ENCODE assay signal across 2 cellular contexts in the genomic region with DNA sequence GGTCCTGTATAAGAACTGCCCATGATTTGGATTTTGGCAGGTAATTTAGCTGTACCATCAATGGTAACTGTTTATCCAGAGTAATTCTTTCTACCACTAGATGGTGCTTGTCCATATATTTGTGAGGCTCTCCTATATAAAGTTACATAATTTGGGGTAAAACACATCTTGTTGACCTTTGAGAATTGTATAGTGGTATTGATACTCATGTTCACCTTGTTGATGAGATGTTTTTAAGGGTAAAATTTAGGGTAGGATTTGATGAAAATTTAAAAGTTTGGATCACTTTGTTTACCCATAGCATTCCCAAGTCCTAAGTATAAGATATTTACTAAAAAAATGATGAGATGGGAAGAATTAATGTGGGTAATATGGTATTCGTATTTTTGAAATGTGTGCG.
TF ChIP-seq lines count a peak whose summit lies in the region.

No MANE protein-coding gene starts in this region.

TF ChIP-seq in K562, 482 proteins besides CTCF, POLR2A, EP300 and RAD21 (continued from another document and continues in another):
- TF ChIP-seq, protein P1, sequence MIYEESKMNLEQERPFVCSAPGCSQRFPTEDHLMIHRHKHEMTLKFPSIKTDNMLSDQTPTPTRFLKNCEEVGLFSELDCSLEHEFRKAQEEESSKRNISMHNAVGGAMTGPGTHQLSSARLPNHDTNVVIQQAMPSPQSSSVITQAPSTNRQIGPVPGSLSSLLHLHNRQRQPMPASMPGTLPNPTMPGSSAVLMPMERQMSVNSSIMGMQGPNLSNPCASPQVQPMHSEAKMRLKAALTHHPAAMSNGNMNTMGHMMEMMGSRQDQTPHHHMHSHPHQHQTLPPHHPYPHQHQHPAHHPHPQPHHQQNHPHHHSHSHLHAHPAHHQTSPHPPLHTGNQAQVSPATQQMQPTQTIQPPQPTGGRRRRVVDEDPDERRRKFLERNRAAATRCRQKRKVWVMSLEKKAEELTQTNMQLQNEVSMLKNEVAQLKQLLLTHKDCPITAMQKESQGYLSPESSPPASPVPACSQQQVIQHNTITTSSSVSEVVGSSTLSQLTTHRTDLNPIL (CRISPR knock-in tag; IDR thresholded peaks at IDR 0.05): no peak
- no peak for TF ChIP-seq ZNF75A (CRISPR knock-in tag; IDR thresholded peaks at IDR 0.05)
- 0 out of 4 replicates have a peak, but pooled peaks of 1 of the 2 experiments have one; percentile 11 for TF ChIP-seq RCOR1 (IDR thresholded peaks at IDR 0.05; ENCODE audit: borderline replicate concordance in 1 of 2, low read depth in 2 of 2, low read length in 2 of 2)
- TF ChIP-seq SMAD1 (IDR thresholded peaks at IDR 0.05; ENCODE audit: low read depth, low read length, partially characterized antibody): peak; percentile 80
- TF ChIP-seq ARID1B (IDR thresholded peaks at IDR 0.05): 0 out of 2 replicates have a peak, but pooled peaks have one; percentile 13
- TF ChIP-seq RFX5 (IDR thresholded peaks at IDR 0.05; ENCODE audit: low read depth, low read length): 0 out of 2 replicates have a peak, but pooled peaks have one; percentile 51
- peak; percentile 26; the same call in 1 of the 2 replicates for TF ChIP-seq EP400 (IDR thresholded peaks at IDR 0.05)
- no peak for TF ChIP-seq MYBL2 (IDR thresholded peaks at IDR 0.05; ENCODE audit: low read depth)
- no peak for TF ChIP-seq MYBL2 (CRISPR knock-in tag; IDR thresholded peaks at IDR 0.05; ENCODE audit: borderline replicate concordance)
- TF ChIP-seq EHMT2 (IDR thresholded peaks at IDR 0.05): no peak
- TF ChIP-seq, protein P2, sequence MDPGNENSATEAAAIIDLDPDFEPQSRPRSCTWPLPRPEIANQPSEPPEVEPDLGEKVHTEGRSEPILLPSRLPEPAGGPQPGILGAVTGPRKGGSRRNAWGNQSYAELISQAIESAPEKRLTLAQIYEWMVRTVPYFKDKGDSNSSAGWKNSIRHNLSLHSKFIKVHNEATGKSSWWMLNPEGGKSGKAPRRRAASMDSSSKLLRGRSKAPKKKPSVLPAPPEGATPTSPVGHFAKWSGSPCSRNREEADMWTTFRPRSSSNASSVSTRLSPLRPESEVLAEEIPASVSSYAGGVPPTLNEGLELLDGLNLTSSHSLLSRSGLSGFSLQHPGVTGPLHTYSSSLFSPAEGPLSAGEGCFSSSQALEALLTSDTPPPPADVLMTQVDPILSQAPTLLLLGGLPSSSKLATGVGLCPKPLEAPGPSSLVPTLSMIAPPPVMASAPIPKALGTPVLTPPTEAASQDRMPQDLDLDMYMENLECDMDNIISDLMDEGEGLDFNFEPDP (CRISPR knock-in tag; IDR thresholded peaks at IDR 0.05): no peak
- peak; percentile 44 for TF ChIP-seq HDAC3 (IDR thresholded peaks at IDR 0.05; ENCODE audit: borderline replicate concordance, partially characterized antibody)
- peak in 1 of 2 experiments; percentile 43 for TF ChIP-seq NCOA2 (IDR thresholded peaks at IDR 0.05; ENCODE audit: partially characterized antibody in 2 of 2)
- TF ChIP-seq, protein P3, sequence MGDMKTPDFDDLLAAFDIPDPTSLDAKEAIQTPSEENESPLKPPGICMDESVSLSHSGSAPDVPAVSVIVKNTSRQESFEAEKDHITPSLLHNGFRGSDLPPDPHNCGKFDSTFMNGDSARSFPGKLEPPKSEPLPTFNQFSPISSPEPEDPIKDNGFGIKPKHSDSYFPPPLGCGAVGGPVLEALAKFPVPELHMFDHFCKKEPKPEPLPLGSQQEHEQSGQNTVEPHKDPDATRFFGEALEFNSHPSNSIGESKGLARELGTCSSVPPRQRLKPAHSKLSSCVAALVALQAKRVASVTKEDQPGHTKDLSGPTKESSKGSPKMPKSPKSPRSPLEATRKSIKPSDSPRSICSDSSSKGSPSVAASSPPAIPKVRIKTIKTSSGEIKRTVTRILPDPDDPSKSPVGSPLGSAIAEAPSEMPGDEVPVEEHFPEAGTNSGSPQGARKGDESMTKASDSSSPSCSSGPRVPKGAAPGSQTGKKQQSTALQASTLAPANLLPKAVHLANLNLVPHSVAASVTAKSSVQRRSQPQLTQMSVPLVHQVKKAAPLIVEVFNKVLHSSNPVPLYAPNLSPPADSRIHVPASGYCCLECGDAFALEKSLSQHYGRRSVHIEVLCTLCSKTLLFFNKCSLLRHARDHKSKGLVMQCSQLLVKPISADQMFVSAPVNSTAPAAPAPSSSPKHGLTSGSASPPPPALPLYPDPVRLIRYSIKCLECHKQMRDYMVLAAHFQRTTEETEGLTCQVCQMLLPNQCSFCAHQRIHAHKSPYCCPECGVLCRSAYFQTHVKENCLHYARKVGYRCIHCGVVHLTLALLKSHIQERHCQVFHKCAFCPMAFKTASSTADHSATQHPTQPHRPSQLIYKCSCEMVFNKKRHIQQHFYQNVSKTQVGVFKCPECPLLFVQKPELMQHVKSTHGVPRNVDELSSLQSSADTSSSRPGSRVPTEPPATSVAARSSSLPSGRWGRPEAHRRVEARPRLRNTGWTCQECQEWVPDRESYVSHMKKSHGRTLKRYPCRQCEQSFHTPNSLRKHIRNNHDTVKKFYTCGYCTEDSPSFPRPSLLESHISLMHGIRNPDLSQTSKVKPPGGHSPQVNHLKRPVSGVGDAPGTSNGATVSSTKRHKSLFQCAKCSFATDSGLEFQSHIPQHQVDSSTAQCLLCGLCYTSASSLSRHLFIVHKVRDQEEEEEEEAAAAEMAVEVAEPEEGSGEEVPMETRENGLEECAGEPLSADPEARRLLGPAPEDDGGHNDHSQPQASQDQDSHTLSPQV (IDR thresholded peaks at IDR 0.05): peak; percentile 47; the same call in 1 of the 2 replicates
- no peak for TF ChIP-seq ZNF668 (CRISPR knock-in tag; IDR thresholded peaks at IDR 0.05)
- no peak for TF ChIP-seq ZKSCAN8 (CRISPR knock-in tag; IDR thresholded peaks at IDR 0.05)
- TF ChIP-seq, protein P4, sequence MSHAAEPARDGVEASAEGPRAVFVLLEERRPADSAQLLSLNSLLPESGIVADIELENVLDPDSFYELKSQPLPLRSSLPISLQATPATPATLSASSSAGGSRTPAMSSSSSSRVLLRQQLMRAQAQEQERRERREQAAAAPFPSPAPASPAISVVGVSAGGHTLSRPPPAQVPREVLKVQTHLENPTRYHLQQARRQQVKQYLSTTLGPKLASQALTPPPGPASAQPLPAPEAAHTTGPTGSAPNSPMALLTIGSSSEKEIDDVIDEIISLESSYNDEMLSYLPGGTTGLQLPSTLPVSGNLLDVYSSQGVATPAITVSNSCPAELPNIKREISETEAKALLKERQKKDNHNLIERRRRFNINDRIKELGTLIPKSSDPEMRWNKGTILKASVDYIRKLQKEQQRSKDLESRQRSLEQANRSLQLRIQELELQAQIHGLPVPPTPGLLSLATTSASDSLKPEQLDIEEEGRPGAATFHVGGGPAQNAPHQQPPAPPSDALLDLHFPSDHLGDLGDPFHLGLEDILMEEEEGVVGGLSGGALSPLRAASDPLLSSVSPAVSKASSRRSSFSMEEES (CRISPR knock-in tag; IDR thresholded peaks at IDR 0.05): no peak
- no peak for TF ChIP-seq MCM2 (IDR thresholded peaks at IDR 0.05; ENCODE audit: low read depth)
- TF ChIP-seq SMC3 (conservative IDR thresholded peaks at IDR 0.05; ENCODE audit: insufficient read depth, low read depth, low read length): peak; percentile 48; the same call in 1 of the 2 replicates
- TF ChIP-seq ZZZ3 (IDR thresholded peaks at IDR 0.05): peak; percentile 41; the same call in 1 of the 2 replicates
- TF ChIP-seq GATAD2B (IDR thresholded peaks at IDR 0.05; ENCODE audit: borderline replicate concordance): 0 out of 2 replicates have a peak, but pooled peaks have one; percentile 46

TF ChIP-seq in liver, 16 proteins besides CTCF, POLR2A, EP300 and RAD21 (continued from another document):
- TF ChIP-seq, protein P5, sequence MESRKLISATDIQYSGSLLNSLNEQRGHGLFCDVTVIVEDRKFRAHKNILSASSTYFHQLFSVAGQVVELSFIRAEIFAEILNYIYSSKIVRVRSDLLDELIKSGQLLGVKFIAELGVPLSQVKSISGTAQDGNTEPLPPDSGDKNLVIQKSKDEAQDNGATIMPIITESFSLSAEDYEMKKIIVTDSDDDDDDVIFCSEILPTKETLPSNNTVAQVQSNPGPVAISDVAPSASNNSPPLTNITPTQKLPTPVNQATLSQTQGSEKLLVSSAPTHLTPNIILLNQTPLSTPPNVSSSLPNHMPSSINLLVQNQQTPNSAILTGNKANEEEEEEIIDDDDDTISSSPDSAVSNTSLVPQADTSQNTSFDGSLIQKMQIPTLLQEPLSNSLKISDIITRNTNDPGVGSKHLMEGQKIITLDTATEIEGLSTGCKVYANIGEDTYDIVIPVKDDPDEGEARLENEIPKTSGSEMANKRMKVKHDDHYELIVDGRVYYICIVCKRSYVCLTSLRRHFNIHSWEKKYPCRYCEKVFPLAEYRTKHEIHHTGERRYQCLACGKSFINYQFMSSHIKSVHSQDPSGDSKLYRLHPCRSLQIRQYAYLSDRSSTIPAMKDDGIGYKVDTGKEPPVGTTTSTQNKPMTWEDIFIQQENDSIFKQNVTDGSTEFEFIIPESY (IDR thresholded peaks at IDR 0.05): no peak
- TF ChIP-seq GABPA (IDR thresholded peaks at IDR 0.05 in 1 of 2, conservative IDR thresholded peaks at IDR 0.05 in 1 of 2): no peak
- no peak for TF ChIP-seq HNF4G (IDR thresholded peaks at IDR 0.05)
- TF ChIP-seq YY1 (IDR thresholded peaks at IDR 0.05): no peak
- TF ChIP-seq, protein P6, sequence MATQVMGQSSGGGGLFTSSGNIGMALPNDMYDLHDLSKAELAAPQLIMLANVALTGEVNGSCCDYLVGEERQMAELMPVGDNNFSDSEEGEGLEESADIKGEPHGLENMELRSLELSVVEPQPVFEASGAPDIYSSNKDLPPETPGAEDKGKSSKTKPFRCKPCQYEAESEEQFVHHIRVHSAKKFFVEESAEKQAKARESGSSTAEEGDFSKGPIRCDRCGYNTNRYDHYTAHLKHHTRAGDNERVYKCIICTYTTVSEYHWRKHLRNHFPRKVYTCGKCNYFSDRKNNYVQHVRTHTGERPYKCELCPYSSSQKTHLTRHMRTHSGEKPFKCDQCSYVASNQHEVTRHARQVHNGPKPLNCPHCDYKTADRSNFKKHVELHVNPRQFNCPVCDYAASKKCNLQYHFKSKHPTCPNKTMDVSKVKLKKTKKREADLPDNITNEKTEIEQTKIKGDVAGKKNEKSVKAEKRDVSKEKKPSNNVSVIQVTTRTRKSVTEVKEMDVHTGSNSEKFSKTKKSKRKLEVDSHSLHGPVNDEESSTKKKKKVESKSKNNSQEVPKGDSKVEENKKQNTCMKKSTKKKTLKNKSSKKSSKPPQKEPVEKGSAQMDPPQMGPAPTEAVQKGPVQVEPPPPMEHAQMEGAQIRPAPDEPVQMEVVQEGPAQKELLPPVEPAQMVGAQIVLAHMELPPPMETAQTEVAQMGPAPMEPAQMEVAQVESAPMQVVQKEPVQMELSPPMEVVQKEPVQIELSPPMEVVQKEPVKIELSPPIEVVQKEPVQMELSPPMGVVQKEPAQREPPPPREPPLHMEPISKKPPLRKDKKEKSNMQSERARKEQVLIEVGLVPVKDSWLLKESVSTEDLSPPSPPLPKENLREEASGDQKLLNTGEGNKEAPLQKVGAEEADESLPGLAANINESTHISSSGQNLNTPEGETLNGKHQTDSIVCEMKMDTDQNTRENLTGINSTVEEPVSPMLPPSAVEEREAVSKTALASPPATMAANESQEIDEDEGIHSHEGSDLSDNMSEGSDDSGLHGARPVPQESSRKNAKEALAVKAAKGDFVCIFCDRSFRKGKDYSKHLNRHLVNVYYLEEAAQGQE (IDR thresholded peaks at IDR 0.05): no peak
- no peak for TF ChIP-seq TAF1 (conservative IDR thresholded peaks at IDR 0.05)
- TF ChIP-seq NR2F2 (IDR thresholded peaks at IDR 0.05): no peak
- TF ChIP-seq JUND (IDR thresholded peaks at IDR 0.05): no peak
- no peak for TF ChIP-seq FOXA1 (IDR thresholded peaks at IDR 0.05)
- TF ChIP-seq, protein P7, sequence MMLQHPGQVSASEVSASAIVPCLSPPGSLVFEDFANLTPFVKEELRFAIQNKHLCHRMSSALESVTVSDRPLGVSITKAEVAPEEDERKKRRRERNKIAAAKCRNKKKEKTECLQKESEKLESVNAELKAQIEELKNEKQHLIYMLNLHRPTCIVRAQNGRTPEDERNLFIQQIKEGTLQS (IDR thresholded peaks at IDR 0.05): no peak
